In the genomic region with DNA sequence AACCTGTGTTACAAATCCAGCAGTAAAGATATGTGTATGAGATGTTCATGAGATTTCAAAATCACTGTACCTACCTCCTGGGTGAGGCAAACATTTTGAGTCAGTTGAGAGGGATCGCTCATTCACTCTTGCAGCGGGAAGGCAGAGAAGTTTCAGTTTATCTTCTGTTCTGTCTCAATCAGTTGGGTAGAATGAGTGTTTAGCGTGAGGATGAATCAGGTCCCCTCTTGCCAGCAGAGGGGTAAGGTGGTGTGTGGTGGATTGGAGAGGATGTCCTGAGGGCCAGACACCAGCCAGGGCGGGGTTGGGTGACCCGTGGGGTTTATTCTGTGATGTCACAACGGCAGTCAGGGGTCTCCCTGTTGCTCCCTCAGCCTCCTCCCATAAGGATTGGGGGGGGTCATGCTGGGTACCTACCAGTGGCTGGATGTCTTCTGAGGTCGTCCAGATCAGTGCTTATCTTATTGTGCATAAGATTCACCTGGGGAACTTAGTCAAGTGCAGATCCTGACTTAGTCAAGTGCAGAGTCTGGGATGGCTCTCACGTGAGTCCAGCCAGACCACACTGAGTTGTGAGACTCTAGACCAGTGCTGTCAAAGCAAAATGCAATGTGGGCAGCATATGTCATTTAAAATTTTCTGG, we compare ENCODE assay signal across 11 cellular contexts. TPM values are rescaled to one million over a fixed set of nuclear protein-coding genes. Genes with fewer than 3 reads are reported as not detected.
DNase-seq lines count a peak whose midpoint lies in the region; ATAC-seq and TF ChIP-seq lines count a peak whose summit lies in the region.
"Had no signal": no experiment of that assay in that cellular context is flagged by ENCODE, and none has a peak within 500 bp of the region (broad histone marks: within the 10 kb centered on the region; RNA-seq: fewer than 3 reads in every experiment).

A gene (minus strand): TSS at position 277 of the 643 bp plus-strand sequence. CDS start 155 bp downstream, at position 122.

- no peak within 1 kb of the TSS for H3K4me3 ChIP-seq in BLaER1
- H3K4me3 ChIP-seq in IMR-90 (ENCODE audit: insufficient read depth, low read depth, low read length): no peak within 1 kb of the TSS
- no peak within 1 kb of the TSS for H3K4me3 ChIP-seq in colonic mucosa
- H3K4me3 ChIP-seq in parathyroid adenoma (ENCODE audit: low read depth, low read length): no peak within 1 kb of the TSS
- H3K4me3 ChIP-seq: mucosa of descending colon had no signal

- H2AK9ac ChIP-seq in IMR-90 (replicated peaks; ENCODE audit: low read depth, low read length, poor library complexity): peak within 1 kb of the TSS; percentile 68

- ATAC-seq in IMR-90 (ENCODE audit: low read depth) (no peak), GM21619 (IDR thresholded peaks at IDR 0.05; ENCODE audit: unreplicated experiment) (no peak)
- ATAC-seq: mucosa of descending colon had no signal

- H3K4ac ChIP-seq in IMR-90 (ENCODE audit: low read depth, low read length): peak within 1 kb of the TSS; percentile 54

- H3K9ac ChIP-seq in BLaER1 (peak within 1 kb of the TSS; percentile 82), IMR-90 (ENCODE audit: low read depth, low read length) (peak within 1 kb of the TSS; percentile 12; the same call in 1 of the 2 replicates), colonic mucosa (ENCODE audit: low read depth in 2 of 2, low read length in 2 of 2) (no peak within 1 kb of the TSS), parathyroid adenoma (no peak within 1 kb of the TSS)

- DNase-seq in IMR-90 (peak; percentile 44), colonic mucosa (no peak), NCI-H1436 (lab: John Stamatoyannopoulos, UW) (no peak), NCI-H524 treated with DMSO at 0.1 percent for 48 hours (lab: John Stamatoyannopoulos, UW) (no peak), NCI-H2081 treated with DMSO at 0.1 percent for 48 hours (lab: John Stamatoyannopoulos, UW) (no peak)
- DNase-seq: activated naive CD8-positive, alpha-beta T cell treated with anti-CD3 and anti-CD28 coated beads, Interleukin-2, amount 10 ng/mL, durations not matched to agents 7 days and 5 days; mucosa of descending colon; NCI-H2171 had no signal

- H3K4me2 ChIP-seq in BLaER1 (peak within 1 kb of the TSS; percentile 97), IMR-90 (ENCODE audit: low read depth, low read length) (no peak within 1 kb of the TSS), parathyroid adenoma (ENCODE audit: low read length) (no peak within 1 kb of the TSS)

- H2BK120ac ChIP-seq in IMR-90 (ENCODE audit: low read depth, low read length): peak within 1 kb of the TSS; percentile 58

- CTCF ChIA-PET in IMR-90 (lab: Yijun Ruan, JAX): interaction anchor here (0.6 kb wide), 1 partner anchor 109 kb away, joined by 4 read pairs; no protein-coding TSS in a partner anchor

- H2BK20ac ChIP-seq in IMR-90 (ENCODE audit: low read depth, low read length): peak within 1 kb of the TSS; percentile 50

- peaks cover 14% of the 10 kb centered on the region for H3K9me3 ChIP-seq in BLaER1
- no peaks in the 10 kb centered on the region; the same call in 1 of the 2 replicates for H3K9me3 ChIP-seq in IMR-90 (ENCODE audit: control insufficient read depth, insufficient read depth, low read length)
- no peaks in the 10 kb centered on the region for H3K9me3 ChIP-seq in colonic mucosa
- H3K9me3 ChIP-seq in parathyroid adenoma (ENCODE audit: control insufficient read depth, low read length): no peaks in the 10 kb centered on the region
- H3K9me3 ChIP-seq: mucosa of descending colon had no signal

- H3K14ac ChIP-seq in IMR-90 (replicated peaks; ENCODE audit: low read depth, low read length): peak within 1 kb of the TSS; percentile 50

- H3K4me1 ChIP-seq in BLaER1: peaks cover 56% of the 10 kb centered on the region
- H3K4me1 ChIP-seq in IMR-90 (ENCODE audit: control insufficient read depth, insufficient read depth, low read length): peaks cover 34% of the 10 kb centered on the region
- peaks cover 24% of the 10 kb centered on the region for H3K4me1 ChIP-seq in colonic mucosa
- peaks cover 16% of the 10 kb centered on the region for H3K4me1 ChIP-seq in parathyroid adenoma

- H3K18ac ChIP-seq in IMR-90 (ENCODE audit: low read depth, low read length): peak within 1 kb of the TSS; percentile 18

- POLR2A ChIA-PET in IMR-90 (lab: Charles Lee; ENCODE audit: unreplicated experiment): interaction anchor here (0.6 kb wide), 1 partner anchor 61 kb away, joined by 6 read pairs; no protein-coding TSS in a partner anchor

- peaks cover 17% of the 10 kb centered on the region for H3K9me1 ChIP-seq in IMR-90 (ENCODE audit: insufficient read depth, low read length)

- peaks cover 0 to 15% of the 10 kb centered on the region in 2 experiments; a peak in 2 of 4 replicates for H3K79me1 ChIP-seq in IMR-90 (ENCODE audit: low read depth in 1 of 2, low read length in 2 of 2)

- peak within 1 kb of the TSS; percentile 4 for H4K5ac ChIP-seq in IMR-90 (ENCODE audit: low read depth, low read length)

- H2BK15ac ChIP-seq in IMR-90 (ENCODE audit: low read depth, low read length): peak within 1 kb of the TSS; percentile 13; the same call in 1 of the 3 replicates

- peak within 1 kb of the TSS; percentile 52 for H2BK5ac ChIP-seq in IMR-90 (ENCODE audit: low read depth, low read length, poor library complexity, severe bottlenecking)

- 100% methylated on average over 1 of the region's 8 CpGs; no CpG with 5 or more reads in 1 of the 2 experiments for WGBS in IMR-90 (ENCODE audit: extremely low coverage in 2 of 2, insufficient read length in 1 of 2), 2 experiments

- peak within 1 kb of the TSS; percentile 40; the same call in 1 of the 2 replicates for H2AK5ac ChIP-seq in IMR-90 (ENCODE audit: low read depth, low read length)

- H2AFZ ChIP-seq in IMR-90 (replicated peaks; ENCODE audit: low read length, poor library complexity) (no peak within 1 kb of the TSS), parathyroid adenoma (peak within 1 kb of the TSS; percentile 94)

- peak within 1 kb of the TSS in 1 of 2 experiments; percentile 12; a peak in 1 of 4 replicates for H4K8ac ChIP-seq in IMR-90 (ENCODE audit: low read depth in 2 of 2, low read length in 2 of 2)

- H3K36me3 ChIP-seq in BLaER1 (no peaks in the 10 kb centered on the region), IMR-90 (ENCODE audit: control insufficient read depth, insufficient read depth, low read length) (no peaks in the 10 kb centered on the region), colonic mucosa (no peaks in the 10 kb centered on the region), parathyroid adenoma (ENCODE audit: control insufficient read depth, insufficient read depth, low read length) (no peaks in the 10 kb centered on the region)

- BruUV-seq in IMR-90 (replicated peaks; lab: Mats Ljungman, UMichigan): no TSS peak

- in situ Hi-C loops in IMR-90 (cut with MboI; ENCODE audit: low sequenced_read_pairs): no loop called here

- intact Hi-C loops in IMR-90 (cut with micrococcal nuclease): no loop called here
- intact Hi-C loops in colonic mucosa (cut with DNase I): loop anchor here (5.0 kb wide), 1 partner anchor 94 kb away; a partner anchor contains a TSS

- peak within 1 kb of the TSS; percentile 93 for H3K27ac ChIP-seq in BLaER1
- H3K27ac ChIP-seq in IMR-90 (ENCODE audit: insufficient read depth, low read length): peak within 1 kb of the TSS; percentile 27; the same call in 1 of the 2 replicates
- H3K27ac ChIP-seq in colonic mucosa: peak within 1 kb of the TSS; percentile 82
- H3K27ac ChIP-seq in parathyroid adenoma: peak within 1 kb of the TSS; percentile 88

- no peak for TF ChIP-seq RAD21 in IMR-90 (IDR thresholded peaks at IDR 0.05; ENCODE audit: low read length)

- H3K27me3 ChIP-seq in BLaER1 (no peaks in the 10 kb centered on the region), IMR-90 (ENCODE audit: control insufficient read depth, insufficient read depth, low read length) (no peaks in the 10 kb centered on the region), colonic mucosa (no peaks in the 10 kb centered on the region), parathyroid adenoma (ENCODE audit: control insufficient read depth, insufficient read depth, low read length) (no peaks in the 10 kb centered on the region)

- peak within 1 kb of the TSS; percentile 66; the same call in 1 of the 2 replicates for H3K23ac ChIP-seq in IMR-90 (ENCODE audit: low read depth, low read length)

- H3K79me2 ChIP-seq in parathyroid adenoma: no peaks in the 10 kb centered on the region

- H4K20me1 ChIP-seq in BLaER1 (no peaks in the 10 kb centered on the region), IMR-90 (ENCODE audit: insufficient read depth, low read length) (no peaks in the 10 kb centered on the region)

- peak within 1 kb of the TSS; percentile 78 for H4K91ac ChIP-seq in IMR-90 (ENCODE audit: insufficient read depth, low read depth, low read length)

- H3K56ac ChIP-seq in IMR-90 (ENCODE audit: extremely low read depth, insufficient read depth, low read length): no peak within 1 kb of the TSS; the same call in 1 of the 2 replicates

- TF ChIP-seq CTCF in IMR-90 (conservative IDR thresholded peaks at IDR 0.05; ENCODE audit: low read depth, low read length): no peak
- TF ChIP-seq CTCF in colonic mucosa (IDR thresholded peaks at IDR 0.05): no peak
- TF ChIP-seq CTCF in parathyroid adenoma (IDR thresholded peaks at IDR 0.05): no peak

- dilution Hi-C loops in IMR-90 (cut with HindIII; ENCODE audit: low sequenced_read_pairs, unreplicated experiment): no loop called here

- TF ChIP-seq POLR2A in IMR-90 (IDR thresholded peaks at IDR 0.05; ENCODE audit: low read depth, low read length): no peak

TF ChIP-seq in IMR-90, 13 proteins besides CTCF, POLR2A, EP300 and RAD21 (continues in another document):
- TF ChIP-seq MAZ (IDR thresholded peaks at IDR 0.05; ENCODE audit: borderline replicate concordance, low read depth, low read length): no peak
- TF ChIP-seq, protein P1, sequence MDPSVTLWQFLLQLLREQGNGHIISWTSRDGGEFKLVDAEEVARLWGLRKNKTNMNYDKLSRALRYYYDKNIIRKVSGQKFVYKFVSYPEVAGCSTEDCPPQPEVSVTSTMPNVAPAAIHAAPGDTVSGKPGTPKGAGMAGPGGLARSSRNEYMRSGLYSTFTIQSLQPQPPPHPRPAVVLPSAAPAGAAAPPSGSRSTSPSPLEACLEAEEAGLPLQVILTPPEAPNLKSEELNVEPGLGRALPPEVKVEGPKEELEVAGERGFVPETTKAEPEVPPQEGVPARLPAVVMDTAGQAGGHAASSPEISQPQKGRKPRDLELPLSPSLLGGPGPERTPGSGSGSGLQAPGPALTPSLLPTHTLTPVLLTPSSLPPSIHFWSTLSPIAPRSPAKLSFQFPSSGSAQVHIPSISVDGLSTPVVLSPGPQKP (IDR thresholded peaks at IDR 0.05; ENCODE audit: borderline replicate concordance, low read depth, low read length): no peak

RNA-seq across cellular contexts. Expression of the gene that starts here (rescaled TPM):
- total RNA-seq in IMR-90 (2012; rRNA removed) (2.5 and 2.9 TPM in 2 replicates), colonic mucosa (not detected)
- 1.8 and 2.1 TPM in 2 replicates for polyA plus RNA-seq in IMR-90 (2012; rRNA removed)
- polyA plus RNA-seq in IMR-90 (2012; cell fraction: cytosol; rRNA removed): 1.6 and 2.0 TPM in 2 replicates
- 0.99 and 1.5 TPM in 2 replicates for polyA plus RNA-seq in IMR-90 (2012; cell fraction: nucleus; rRNA removed; ENCODE audit: low replicate concordance)
- total RNA-seq: activated naive CD8-positive, alpha-beta T cell treated with anti-CD3 and anti-CD28 coated beads, Interleukin-2, amount 10 ng/mL, durations not matched to agents 7 days and 5 days; mucosa of descending colon had no signal

Comparison
In these comparisons a context has a peak if more than half of its experiments do, and no peak if none do; other contexts are left out.
1. H3K27ac ChIP-seq: peak in every context shown above with its lines; median percentile 93 in BLaER1; 88 in parathyroid adenoma; 82 in colonic mucosa; 27 in IMR-90.
2. H3K9ac ChIP-seq: peak in BLaER1 (single experiment) and IMR-90 (single experiment); none in colonic mucosa (0 of 2) and parathyroid adenoma (single experiment).